ENCODE assay signal across 1 cellular context in the genomic region with DNA sequence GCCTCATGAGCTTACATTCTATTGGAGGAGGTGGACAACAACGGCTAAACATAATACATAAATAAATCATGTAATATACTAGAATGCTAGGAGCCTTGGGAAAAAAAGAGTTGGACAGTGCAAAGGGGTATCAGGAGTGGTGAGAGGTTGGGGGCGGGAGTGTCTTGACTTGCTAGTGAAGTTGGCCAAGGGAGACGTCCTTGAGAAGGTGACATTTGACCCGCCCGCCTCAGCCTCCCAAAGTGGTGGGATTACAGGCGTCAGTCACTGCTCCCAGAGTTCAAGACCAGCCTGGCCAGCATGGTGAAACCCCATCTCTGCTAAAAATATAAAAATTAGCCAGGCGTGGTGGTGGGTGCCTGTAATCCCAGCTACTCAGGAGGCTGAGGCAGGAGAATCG.
TF ChIP-seq lines count a peak whose summit lies in the region.

No MANE protein-coding gene starts in this region.

TF ChIP-seq in WTC11, 78 proteins besides CTCF, POLR2A, EP300 and RAD21:
- TF ChIP-seq, protein P1, sequence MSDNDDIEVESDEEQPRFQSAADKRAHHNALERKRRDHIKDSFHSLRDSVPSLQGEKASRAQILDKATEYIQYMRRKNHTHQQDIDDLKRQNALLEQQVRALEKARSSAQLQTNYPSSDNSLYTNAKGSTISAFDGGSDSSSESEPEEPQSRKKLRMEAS (CRISPR knock-in tag; IDR thresholded peaks at IDR 0.05): 0 out of 2 replicates have a peak, but pooled peaks have one; percentile 2
- 0 out of 2 replicates have a peak, but pooled peaks have one; percentile 3 for TF ChIP-seq NR3C1 (CRISPR knock-in tag; conservative IDR thresholded peaks at IDR 0.05; ENCODE audit: low read depth)
